10 cellular contexts compared by ENCODE assay signal in genomic region chr10:116888380-116889055, GRCh38. TPM values are rescaled to one million over a fixed set of nuclear protein-coding genes. Genes with fewer than 3 reads are reported as not detected.
DNase-seq lines count a peak whose midpoint lies in the region; ATAC-seq, FAIRE-seq and TF ChIP-seq lines count a peak whose summit lies in the region.
"Had no signal": no experiment of that assay in that cellular context is flagged by ENCODE, and none has a peak within 500 bp of the region (broad histone marks: within the 10 kb centered on the region; RNA-seq: fewer than 3 reads in every experiment).

No MANE protein-coding gene starts in this region.

- H3K27ac ChIP-seq in Panc1 (ENCODE audit: low read length) (peak overlapping the region; percentile 88), pancreas (peak overlapping the region in 1 of 4 donors; percentile 9)

- BruUV-seq in Caco-2 (replicated peaks; lab: Mats Ljungman, UMichigan) (no TSS peak), Panc1 (replicated peaks; lab: Mats Ljungman, UMichigan) (no TSS peak)

- 65 to 67% methylated on average over 7 of the region's 7 CpGs for WGBS in pancreas, 2 donors

- no peaks in the 10 kb centered on the region for H3K27me3 Mint-ChIP-seq in Caco-2 (ENCODE audit: insufficient read depth, unreplicated experiment)

- H3K36me3 ChIP-seq in Caco-2 (ENCODE audit: control insufficient read depth, insufficient read depth, low read length) (peaks cover 3% of the 10 kb centered on the region), Panc1 (ENCODE audit: control insufficient read depth, insufficient read depth, low read length) (peaks cover 15% of the 10 kb centered on the region), pancreas (no peaks in the 10 kb centered on the region)

- POLR2A ChIA-PET in Caco-2 (lab: Charles Lee) (interaction anchor here (0.5 kb wide), 1 partner anchor 39 kb away, joined by 3 read pairs; the partner anchor contains the start of gene ENO4), Panc1 (lab: Charles Lee) (no interaction called here)

- FAIRE-seq in pancreas (lab: Jason Lieb, UNC): no peak

- H3K4me3 ChIP-seq in Caco-2 (ENCODE audit: low read depth, low read length) (no peak overlapping the region), Panc1 (ENCODE audit: low read depth in 2 of 2, low read length in 2 of 2) (no peak overlapping the region), fibroblast of the aortic adventitia (ENCODE audit: low read depth, low read length) (no peak overlapping the region), pancreas (no peak overlapping the region)

- CTCF ChIA-PET in Caco-2 (lab: Charles Lee): interaction anchor here (0.7 to 1.6 kb wide), 4 partner anchors 9 to 287 kb away, joined by 3 to 10 read pairs (median 4); no protein-coding TSS in a partner anchor
- CTCF ChIA-PET in Panc1 (lab: Charles Lee): no interaction called here

- in situ Hi-C loops in Panc1 (cut with HindIII; ENCODE audit: low pct_unique_long_range_greater_than_20kb, low sequenced_read_pairs): no loop called here

- intact Hi-C loops in Caco-2 (cut with micrococcal nuclease; ENCODE audit: unreplicated experiment): loop anchor here (5.0 to 10.0 kb wide), 2 partner anchors 91 to 186 kb away; no protein-coding TSS in a partner anchor
- intact Hi-C loops in Panc1 (cut with micrococcal nuclease; ENCODE audit: unreplicated experiment): no loop called here
- intact Hi-C loops in pancreas (cut with DNase I): no loop called here

- peaks cover 19% of the 10 kb centered on the region for H3K4me1 Mint-ChIP-seq in Caco-2 (ENCODE audit: low read depth, unreplicated experiment)

- no peak overlapping the region for H3K4me3 Mint-ChIP-seq in Caco-2 (ENCODE audit: unreplicated experiment)

- H3K9me3 Mint-ChIP-seq in Caco-2 (ENCODE audit: unreplicated experiment): no peaks in the 10 kb centered on the region
- no peaks in the 10 kb centered on the region for H3K9me3 Mint-ChIP-seq in activated naive CD4-positive, alpha-beta T cell treated with anti-CD3 and anti-CD28 coated beads, Interleukin-2, amount 50 U/mL, for 72 hours

- H3K27ac Mint-ChIP-seq in Caco-2 (ENCODE audit: unreplicated experiment): peak overlapping the region; percentile 51
- H3K27ac Mint-ChIP-seq in activated naive CD4-positive, alpha-beta T cell treated with anti-CD3 and anti-CD28 coated beads, Interleukin-2, amount 50 U/mL, for 72 hours: no peak overlapping the region

- peaks cover 68% of the 10 kb centered on the region for H3K36me3 Mint-ChIP-seq in Caco-2 (ENCODE audit: insufficient read depth, unreplicated experiment)
- no peaks in the 10 kb centered on the region for H3K36me3 Mint-ChIP-seq in activated naive CD4-positive, alpha-beta T cell treated with anti-CD3 and anti-CD28 coated beads, Interleukin-2, amount 50 U/mL, for 72 hours

- H3K27me3 ChIP-seq in Caco-2 (replicated peaks; ENCODE audit: control insufficient read depth, insufficient read depth, low read length) (no peaks in the 10 kb centered on the region), Panc1 (ENCODE audit: control insufficient read depth, insufficient read depth, low read length) (no peaks in the 10 kb centered on the region), pancreas (no peaks in the 10 kb centered on the region)

- TF ChIP-seq CTCF in Caco-2 (IDR thresholded peaks at IDR 0.05; ENCODE audit: insufficient read depth in 1 of 2, low read depth in 1 of 2, low read length in 1 of 2, severe bottlenecking in 1 of 2, unreplicated experiment in 1 of 2): no peak
- TF ChIP-seq CTCF in Panc1 (IDR thresholded peaks at IDR 0.05): no peak
- no peak for TF ChIP-seq CTCF in fibroblast of the aortic adventitia (IDR thresholded peaks at IDR 0.05; ENCODE audit: insufficient read depth, low read length)
- TF ChIP-seq CTCF in pancreas (IDR thresholded peaks at IDR 0.05): no peak

- DNase-seq in Caco-2 (peak; percentile 49 to 60), Panc1 (ENCODE audit: low read depth, low spot score) (peak; percentile 82), fibroblast of the aortic adventitia (ENCODE audit: low read depth) (peak; percentile 82), pancreas (peak in 5 of 6 donors; percentile 50 to 68 (median 66)), NCI-H1436 treated with DMSO at 0.1 percent for 48 hours (lab: John Stamatoyannopoulos, UW) (no peak)
- no peak for DNase-seq in activated naive CD4-positive, alpha-beta T cell treated with anti-CD3 and anti-CD28 coated beads, Interleukin-2, amount 50 U/mL, for 72 hours (ENCODE audit: low spot score in 2 of 2)
- no peak for DNase-seq in activated T-cell treated with anti-CD3 and anti-CD28 coated beads, Interleukin-2, amount 50 U/mL, for 1 hour
- DNase-seq: effector memory CD4-positive, alpha-beta T cell had no signal

- peaks cover 16% of the 10 kb centered on the region for H3K4me1 ChIP-seq in Caco-2
- H3K4me1 ChIP-seq in Panc1 (ENCODE audit: control insufficient read depth, insufficient read depth, low read length): peaks cover 35% of the 10 kb centered on the region
- H3K4me1 ChIP-seq in pancreas: peaks cover 0 to 7% (median 0%) of the 10 kb centered on the region in 3 donors

- no peaks in the 10 kb centered on the region for H3K9me3 ChIP-seq in Caco-2
- H3K9me3 ChIP-seq in Panc1 (ENCODE audit: control insufficient read depth, insufficient read depth, low read depth, low read length): no peaks in the 10 kb centered on the region
- no peaks in the 10 kb centered on the region for H3K9me3 ChIP-seq in pancreas

- ATAC-seq in Panc1 (peak; percentile 98), pancreas (peak; percentile 88 to 97 (median 93)), HG02973 (IDR thresholded peaks at IDR 0.05; ENCODE audit: unreplicated experiment) (no peak)
- ATAC-seq in activated naive CD4-positive, alpha-beta T cell treated with anti-CD3 and anti-CD28 coated beads, Interleukin-2, amount 50 U/mL, for 72 hours: no peak

RNA-seq across cellular contexts. Expression of gene ENO4, which starts 39.2 kb away (rescaled TPM):
- total RNA-seq in Caco-2 (2022) (not detected in 2 replicates), Panc1 (2021; ENCODE audit: unreplicated experiment) (0.15 TPM), fibroblast of the aortic adventitia (ENCODE audit: low replicate concordance) (0.27 and 1.4 TPM in 2 replicates), pancreas (under 1 TPM; 0.20 to 0.71 (median 0.23) TPM)
- polyA plus RNA-seq in Panc1 (2012; ENCODE audit: insufficient read length): 3.5 TPM
- polyA plus RNA-seq in pancreas: under 1 TPM; 0.15 to 0.33 TPM
- not detected for total RNA-seq in activated naive CD4-positive, alpha-beta T cell treated with anti-CD3 and anti-CD28 coated beads, Interleukin-2, amount 50 U/mL, for 72 hours
- total RNA-seq: T-helper 2 cell treated with Interferon-gamma antibody and Interleukin-4, amounts not matched to agents 100 ng/mL and 5 ng/mL, for 36 hours had no signal

Comparison
In these comparisons a context has a peak if more than half of its experiments do, and no peak if none do; other contexts are left out.
1. DNase-seq: peak in Caco-2 (2 of 2), Panc1 (single experiment), fibroblast of the aortic adventitia (single experiment) and pancreas (5 of 6); none in activated naive CD4-positive, alpha-beta T cell treated with anti-CD3 and anti-CD28 coated beads, Interleukin-2, amount 50 U/mL, for 72 hours (0 of 2), activated T-cell treated with anti-CD3 and anti-CD28 coated beads, Interleukin-2, amount 50 U/mL, for 1 hour (single experiment) and NCI-H1436 treated with DMSO at 0.1 percent for 48 hours (single experiment).
2. ATAC-seq: peak in Panc1 (single experiment) and pancreas (4 of 4); none in activated naive CD4-positive, alpha-beta T cell treated with anti-CD3 and anti-CD28 coated beads, Interleukin-2, amount 50 U/mL, for 72 hours (0 of 2) and HG02973 (single experiment).